Comparison of ENCODE assay signal across 31 cellular contexts in genomic region chr11:121070951-121071350, GRCh38. TPM values are rescaled to one million over a fixed set of nuclear protein-coding genes. Genes with fewer than 3 reads are reported as not detected.
DNase-seq lines count a peak whose midpoint lies in the region; ATAC-seq and TF ChIP-seq lines count a peak whose summit lies in the region.
"Had no signal": no experiment of that assay in that cellular context is flagged by ENCODE, and none has a peak within 500 bp of the region (broad histone marks: within the 10 kb centered on the region; RNA-seq: fewer than 3 reads in every experiment).

No MANE protein-coding gene starts in this region.

- H3K9me3 Mint-ChIP-seq in memory B cell (peaks cover 5% of the 10 kb centered on the region), Caco-2 (ENCODE audit: unreplicated experiment) (no peaks in the 10 kb centered on the region)
- H3K9me3 Mint-ChIP-seq: CD8-positive, alpha-beta T cell had no signal

- in situ Hi-C loops in astrocyte of the spinal cord (cut with HindIII; ENCODE audit: low sequenced_read_pairs) = no loop called here

- no peaks in the 10 kb centered on the region for H4K20me1 ChIP-seq in MM.1S (ENCODE audit: insufficient read depth, low read length)

- no peak overlapping the region for H2AFZ ChIP-seq in MM.1S (ENCODE audit: low read length)

- POLR2A ChIA-PET in Caco-2 (lab: Charles Lee) = no interaction called here

- no peaks in the 10 kb centered on the region for H3K79me2 ChIP-seq in MM.1S (ENCODE audit: low read length)

- H3K4me2 ChIP-seq in MM.1S (ENCODE audit: low read depth, low read length) = no peak overlapping the region

- H3K36me3 ChIP-seq in left ventricle myocardium inferior = peaks cover 48% of the 10 kb centered on the region
- peaks cover 21% of the 10 kb centered on the region for H3K36me3 ChIP-seq in right atrium auricular region
- peaks cover 2% of the 10 kb centered on the region for H3K36me3 ChIP-seq in H7 (replicated peaks; ENCODE audit: control insufficient read depth, insufficient read depth, low read length)
- no peaks in the 10 kb centered on the region for H3K36me3 ChIP-seq in Caco-2 (ENCODE audit: control insufficient read depth, insufficient read depth, low read length)
- no peaks in the 10 kb centered on the region for H3K36me3 ChIP-seq in MM.1S (replicated peaks; ENCODE audit: insufficient read depth, low read length)

- H3K27ac ChIP-seq in left ventricle myocardium inferior (replicated peaks) (peak overlapping the region; percentile 51), right atrium auricular region (peak overlapping the region in 1 of 2 donors; percentile 39), MM.1S (ENCODE audit: low read length) (no peak overlapping the region)
- H3K27ac ChIP-seq: thyroid gland had no signal

- no peaks in the 10 kb centered on the region for H3K27me3 Mint-ChIP-seq in memory B cell
- H3K27me3 Mint-ChIP-seq in Caco-2 (ENCODE audit: insufficient read depth, unreplicated experiment) = no peaks in the 10 kb centered on the region
- H3K27me3 Mint-ChIP-seq: activated naive CD8-positive, alpha-beta T cell treated with anti-CD3 and anti-CD28 coated beads, Interleukin-2, amount 50 U/mL, for 24 hours; stimulated activated naive CD8-positive, alpha-beta T cell treated with anti-CD3 and anti-CD28 coated beads, Interleukin-15, Interleukin-2, amounts not matched to agents 100 ng/mL and 50 ng/mL, for 24 hours; T-helper 17 cell had no signal

- H3K9me2 ChIP-seq in MM.1S (replicated peaks; ENCODE audit: insufficient read depth, low read length) = no peaks in the 10 kb centered on the region

- H3K36me3 Mint-ChIP-seq in memory B cell = peaks cover 31% of the 10 kb centered on the region
- H3K36me3 Mint-ChIP-seq in Caco-2 (ENCODE audit: insufficient read depth, unreplicated experiment) = peaks cover 12% of the 10 kb centered on the region

- TF ChIP-seq CTCF in left ventricle myocardium inferior (IDR thresholded peaks at IDR 0.05; ENCODE audit: borderline replicate concordance) = no peak
- no peak for TF ChIP-seq CTCF in right atrium auricular region (IDR thresholded peaks at IDR 0.05)
- no peak for TF ChIP-seq CTCF in astrocyte of the spinal cord (IDR thresholded peaks at IDR 0.05; ENCODE audit: low read depth, low read length)
- no peak for TF ChIP-seq CTCF in Caco-2 (IDR thresholded peaks at IDR 0.05; ENCODE audit: insufficient read depth in 1 of 2, low read depth in 1 of 2, low read length in 1 of 2, severe bottlenecking in 1 of 2, unreplicated experiment in 1 of 2)
- no peak for TF ChIP-seq CTCF in MM.1S (IDR thresholded peaks at IDR 0.05; ENCODE audit: low read length)

- intact Hi-C loops in left ventricle myocardium inferior (cut with micrococcal nuclease) = no loop called here
- intact Hi-C loops in Caco-2 (cut with micrococcal nuclease; ENCODE audit: unreplicated experiment) = no loop called here

- CTCF ChIA-PET in Caco-2 (lab: Charles Lee) = no interaction called here

- no peak overlapping the region for H3K4me3 Mint-ChIP-seq in memory B cell
- H3K4me3 Mint-ChIP-seq in Caco-2 (ENCODE audit: unreplicated experiment) = no peak overlapping the region
- H3K4me3 Mint-ChIP-seq: activated naive CD8-positive, alpha-beta T cell treated with anti-CD3 and anti-CD28 coated beads, Interleukin-2, amount 50 U/mL, for 24 hours; CD8-positive, alpha-beta T cell; stimulated activated naive CD8-positive, alpha-beta T cell treated with anti-CD3 and anti-CD28 coated beads, Interleukin-15, Interleukin-2, amounts not matched to agents 100 ng/mL and 50 ng/mL, for 24 hours; T-helper 17 cell had no signal

- DNase-seq in left ventricle myocardium inferior = no peak
- DNase-seq in right atrium auricular region (ENCODE audit: low spot score) = no peak
- DNase-seq in astrocyte of the spinal cord (ENCODE audit: low read depth, low spot score) = peak; percentile 31
- no peak for DNase-seq in memory B cell (ENCODE audit: low spot score in 2 of 2)
- DNase-seq in H7 = no peak
- DNase-seq in Caco-2 = no peak
- DNase-seq in NCI-H2227 treated with DMSO at 0.1 percent for 48 hours (lab: John Stamatoyannopoulos, UW) = no peak
- no peak for DNase-seq in MM.1S
- DNase-seq: activated CD4-positive, alpha-beta T cell treated with anti-CD3 and anti-CD28 coated beads for 4 hours; activated effector memory CD4-positive, alpha-beta T cell treated with anti-CD3 and anti-CD28 coated beads, Interleukin-2, amount 50 U/mL, for 16 hours; activated naive CD8-positive, alpha-beta T cell treated with anti-CD3 and anti-CD28 coated beads, Interleukin-2, amount 50 U/mL, for 24 hours; activated T-cell treated with anti-CD3 and anti-CD28 coated beads for 4 hours; AML-193; body of pancreas; CD8-positive, alpha-beta T cell; cerebellar nuclear complex; DMS 273 treated with DMSO at 0.1 percent for 48 hours; effector CD4-positive, alpha-beta T cell; erythroblast; foreskin fibroblast; GDM1; heart left ventricle; Karpas-422; mammary epithelial cell; NCI-H1436 treated with DMSO at 0.1 percent for 48 hours; NCI-H510A treated with DMSO at 0.1 percent for 48 hours; PC-3; T-helper 17 cell; thyroid gland had no signal

- H3K4me3 ChIP-seq in left ventricle myocardium inferior = no peak overlapping the region
- no peak overlapping the region for H3K4me3 ChIP-seq in right atrium auricular region
- no peak overlapping the region for H3K4me3 ChIP-seq in astrocyte of the spinal cord (ENCODE audit: low read depth, low read length)
- no peak overlapping the region for H3K4me3 ChIP-seq in H7 (ENCODE audit: insufficient read depth, low read depth, low read length)
- no peak overlapping the region for H3K4me3 ChIP-seq in Caco-2 (ENCODE audit: low read depth, low read length)
- H3K4me3 ChIP-seq in MM.1S (ENCODE audit: low read length) = no peak overlapping the region
- H3K4me3 ChIP-seq: body of pancreas, heart left ventricle, thyroid gland had no signal

- H3K4me1 Mint-ChIP-seq in memory B cell (peaks cover 9% of the 10 kb centered on the region), Caco-2 (ENCODE audit: low read depth, unreplicated experiment) (peaks cover 40% of the 10 kb centered on the region)
- H3K4me1 Mint-ChIP-seq: activated naive CD8-positive, alpha-beta T cell treated with anti-CD3 and anti-CD28 coated beads, Interleukin-2, amount 50 U/mL, for 24 hours had no signal

- H3K9me3 ChIP-seq in left ventricle myocardium inferior (replicated peaks) (peaks cover 3% of the 10 kb centered on the region), right atrium auricular region (no peaks in the 10 kb centered on the region), Caco-2 (no peaks in the 10 kb centered on the region), MM.1S (replicated peaks; ENCODE audit: insufficient read depth, low read length) (no peaks in the 10 kb centered on the region)
- H3K9me3 ChIP-seq: body of pancreas, thyroid gland had no signal

- peak overlapping the region; percentile 71 for H3K27ac Mint-ChIP-seq in memory B cell
- H3K27ac Mint-ChIP-seq in Caco-2 (ENCODE audit: unreplicated experiment) = no peak overlapping the region
- H3K27ac Mint-ChIP-seq: activated naive CD8-positive, alpha-beta T cell treated with anti-CD3 and anti-CD28 coated beads, Interleukin-2, amount 50 U/mL, for 24 hours; CD8-positive, alpha-beta T cell; stimulated activated naive CD8-positive, alpha-beta T cell treated with anti-CD3 and anti-CD28 coated beads, Interleukin-15, Interleukin-2, amounts not matched to agents 100 ng/mL and 50 ng/mL, for 24 hours; T-helper 17 cell had no signal

- no peak overlapping the region for H3K9ac ChIP-seq in MM.1S (ENCODE audit: low read length)

- BruUV-seq in Caco-2 (replicated peaks; lab: Mats Ljungman, UMichigan) = no TSS peak

- H3K27me3 ChIP-seq in left ventricle myocardium inferior (ENCODE audit: low read depth) = no peaks in the 10 kb centered on the region
- H3K27me3 ChIP-seq in right atrium auricular region = no peaks in the 10 kb centered on the region
- no peaks in the 10 kb centered on the region for H3K27me3 ChIP-seq in H7 (ENCODE audit: control insufficient read depth, insufficient read depth, low read length)
- no peaks in the 10 kb centered on the region for H3K27me3 ChIP-seq in Caco-2 (replicated peaks; ENCODE audit: control insufficient read depth, insufficient read depth, low read length)
- no peaks in the 10 kb centered on the region for H3K27me3 ChIP-seq in MM.1S (replicated peaks; ENCODE audit: insufficient read depth, low read length)
- H3K27me3 ChIP-seq: body of pancreas, heart left ventricle, thyroid gland had no signal

- peaks cover 18% of the 10 kb centered on the region for H3K4me1 ChIP-seq in left ventricle myocardium inferior
- H3K4me1 ChIP-seq in right atrium auricular region = peaks cover 0 to 14% of the 10 kb centered on the region in 2 donors
- H3K4me1 ChIP-seq in Caco-2 = peaks cover 29% of the 10 kb centered on the region
- peaks cover 36% of the 10 kb centered on the region for H3K4me1 ChIP-seq in MM.1S (ENCODE audit: low read length)

- no peak for ATAC-seq in memory B cell (ENCODE audit: low read depth)
- ATAC-seq: activated naive CD8-positive, alpha-beta T cell treated with anti-CD3 and anti-CD28 coated beads, Interleukin-2, amount 50 U/mL, for 24 hours; body of pancreas; CD8-positive, alpha-beta T cell; heart left ventricle; PC-3; SK-N-SH treated with all-trans-retinoic acid at 6 μM for 48 hours; T-helper 17 cell had no signal

- peaks cover 14% of the 10 kb centered on the region for H3F3A ChIP-seq in MM.1S (ENCODE audit: insufficient read depth, low read length)

RNA-seq across cellular contexts. Expression of gene TECTA, which starts 30.1 kb away (rescaled TPM):
- total RNA-seq in left ventricle myocardium inferior (1.1 TPM), right atrium auricular region (1 to 10 TPM; 1.6 to 3.1 TPM), Caco-2 (2022) (0.37 and 0.41 TPM in 2 replicates)
- 0.22 and 0.28 TPM in 2 replicates for total RNA-seq in H7 (2014; rRNA removed; shearing (Covaris generic))

RNA-seq across cellular contexts. Expression of gene TBCEL, which starts 47.0 kb away (rescaled TPM):
- total RNA-seq in left ventricle myocardium inferior (25.0 TPM), right atrium auricular region (10 to 100 TPM; 23.0 to 31.0 TPM), Caco-2 (2022) (23.6 and 24.3 TPM in 2 replicates)
- 7.4 and 9.1 TPM in 2 replicates for total RNA-seq in H7 (2014; rRNA removed; shearing (Covaris generic))
